8 cellular contexts compared by ENCODE assay signal in genomic region chr7:100080895-100081534, GRCh38. TPM values are rescaled to one million over a fixed set of nuclear protein-coding genes. Genes with fewer than 3 reads are reported as not detected.
DNase-seq lines count a peak whose midpoint lies in the region; ATAC-seq and TF ChIP-seq lines count a peak whose summit lies in the region.

No MANE protein-coding gene starts in this region.

- no peaks in the 10 kb centered on the region for H3K27me3 Mint-ChIP-seq in activated naive CD8-positive, alpha-beta T cell treated with anti-CD3 and anti-CD28 coated beads, Interleukin-2, amount 50 U/mL, for 24 hours

- TF ChIP-seq POLR2A in testis (IDR thresholded peaks at IDR 0.05): no peak

- peaks cover 32% of the 10 kb centered on the region for H3K4me1 Mint-ChIP-seq in activated naive CD8-positive, alpha-beta T cell treated with anti-CD3 and anti-CD28 coated beads, Interleukin-2, amount 50 U/mL, for 24 hours

- H3K9me3 Mint-ChIP-seq in activated naive CD8-positive, alpha-beta T cell treated with anti-CD3 and anti-CD28 coated beads, Interleukin-2, amount 50 U/mL, for 24 hours: no peaks in the 10 kb centered on the region

- H3K27me3 ChIP-seq in GM06990 (replicated peaks; ENCODE audit: control insufficient read depth, insufficient read depth, low read length) (no peaks in the 10 kb centered on the region), testis (no peaks in the 10 kb centered on the region)

- ATAC-seq in activated naive CD8-positive, alpha-beta T cell treated with anti-CD3 and anti-CD28 coated beads, Interleukin-2, amount 50 U/mL, for 24 hours: no peak

- 0 to 1% methylated on average over 24 to 30 of the region's 34 CpGs for WGBS in testis, 2 donors

- H3K4me1 ChIP-seq in testis: peaks cover 17% of the 10 kb centered on the region

- H3K4me3 ChIP-seq in GM06990 (replicated peaks; ENCODE audit: low read depth, low read length): peak overlapping the region; percentile 93
- peak overlapping the region; percentile 95 to 97 for H3K4me3 ChIP-seq in testis

- no peak for DNase-seq in GM06990 (ENCODE audit: extremely low read depth, insufficient read length)
- DNase-seq in HT-29 (ENCODE audit: low spot score): peak; percentile 46
- no peak for DNase-seq in activated naive CD8-positive, alpha-beta T cell treated with anti-CD3 and anti-CD28 coated beads, Interleukin-2, amount 50 U/mL, for 24 hours
- peak; percentile 44 for DNase-seq in kidney tubule cell (ENCODE audit: low spot score)
- DNase-seq in testis: no peak
- DNase-seq in inferior parietal cortex (ENCODE audit: extremely low spot score): no peak
- DNase-seq in LoVo (ENCODE audit: low spot score): no peak
- DNase-seq in activated effector memory CD4-positive, alpha-beta T cell treated with Interleukin-2 at 50 U/mL for 16 hours: no peak

- peak overlapping the region; percentile 77 for H3K27ac Mint-ChIP-seq in activated naive CD8-positive, alpha-beta T cell treated with anti-CD3 and anti-CD28 coated beads, Interleukin-2, amount 50 U/mL, for 24 hours

- intact Hi-C loops in testis (cut with DNase I; ENCODE audit: low total_unique reads): loop anchor here (10.0 kb wide), 1 partner anchor 86 kb away; no protein-coding TSS in a partner anchor

- TF ChIP-seq CTCF in GM06990 (IDR thresholded peaks at IDR 0.05; ENCODE audit: insufficient read depth, low read length, poor library complexity, severe bottlenecking): no peak
- TF ChIP-seq CTCF in testis (IDR thresholded peaks at IDR 0.05): no peak

- peak overlapping the region in 1 of 2 donors; percentile 71 for H3K27ac ChIP-seq in testis

- H3K4me3 Mint-ChIP-seq in activated naive CD8-positive, alpha-beta T cell treated with anti-CD3 and anti-CD28 coated beads, Interleukin-2, amount 50 U/mL, for 24 hours: peak overlapping the region; percentile 88

- H3K36me3 ChIP-seq in GM06990 (ENCODE audit: control insufficient read depth, insufficient read depth, low read length) (peaks cover 8% of the 10 kb centered on the region), testis (ENCODE audit: low read depth, missing control alignments) (no peaks in the 10 kb centered on the region)

- no peaks in the 10 kb centered on the region for H3K9me3 ChIP-seq in testis

- peaks cover 21% of the 10 kb centered on the region for H3K36me3 Mint-ChIP-seq in activated naive CD8-positive, alpha-beta T cell treated with anti-CD3 and anti-CD28 coated beads, Interleukin-2, amount 50 U/mL, for 24 hours (ENCODE audit: low read depth)

RNA-seq across cellular contexts. Expression of gene ZNF3, which starts 0.5 kb away (rescaled TPM):
- total RNA-seq in HT-29 (2014; rRNA removed; shearing (Covaris generic)): 22.2 and 23.6 TPM in 2 replicates
- 10 to 100 TPM; 24.7 to 27.7 TPM for total RNA-seq in testis
- polyA plus RNA-seq in testis (ENCODE audit: insufficient read depth, low read depth, low replicate concordance): 23.4 TPM

RNA-seq across cellular contexts. Expression of gene COPS6, which starts 7.8 kb away (rescaled TPM):
- total RNA-seq in HT-29 (2014; rRNA removed; shearing (Covaris generic)): 111 and 128 TPM in 2 replicates
- 10 to 100 TPM; 88.1 to 99.5 TPM for total RNA-seq in testis
- 141 TPM for polyA plus RNA-seq in testis (ENCODE audit: insufficient read depth, low read depth, low replicate concordance)

RNA-seq across cellular contexts. Expression of gene MCM7, which starts 20.2 kb away (rescaled TPM):
- 461 and 531 TPM in 2 replicates for total RNA-seq in HT-29 (2014; rRNA removed; shearing (Covaris generic))
- 10 to 100 TPM; 85.1 to 86.5 TPM for total RNA-seq in testis
- polyA plus RNA-seq in testis (ENCODE audit: insufficient read depth, low read depth, low replicate concordance): 137 TPM

RNA-seq across cellular contexts. Expression of gene AP4M1, which starts 20.4 kb away (rescaled TPM):
- total RNA-seq in HT-29 (2014; rRNA removed; shearing (Covaris generic)): 36.8 and 38.1 TPM in 2 replicates
- total RNA-seq in testis: 10 to 100 TPM; 39.1 to 51.3 TPM
- 54.7 TPM for polyA plus RNA-seq in testis (ENCODE audit: insufficient read depth, low read depth, low replicate concordance)

RNA-seq across cellular contexts. Expression of gene ZSCAN21, which starts 31.4 kb away (rescaled TPM):
- 7.7 and 7.9 TPM in 2 replicates for total RNA-seq in HT-29 (2014; rRNA removed; shearing (Covaris generic))
- 10 to 100 TPM; 36.3 to 50.3 TPM for total RNA-seq in testis
- 21.3 TPM for polyA plus RNA-seq in testis (ENCODE audit: insufficient read depth, low read depth, low replicate concordance)

Comparison
In these comparisons a context has a peak if more than half of its experiments do, and no peak if none do; other contexts are left out.
1. DNase-seq: peak in HT-29 (single experiment) and kidney tubule cell (single experiment); none in GM06990 (single experiment), activated naive CD8-positive, alpha-beta T cell treated with anti-CD3 and anti-CD28 coated beads, Interleukin-2, amount 50 U/mL, for 24 hours (single experiment), testis (single experiment), inferior parietal cortex (single experiment), LoVo (single experiment) and activated effector memory CD4-positive, alpha-beta T cell treated with Interleukin-2 at 50 U/mL for 16 hours (single experiment).